In the genomic region with DNA sequence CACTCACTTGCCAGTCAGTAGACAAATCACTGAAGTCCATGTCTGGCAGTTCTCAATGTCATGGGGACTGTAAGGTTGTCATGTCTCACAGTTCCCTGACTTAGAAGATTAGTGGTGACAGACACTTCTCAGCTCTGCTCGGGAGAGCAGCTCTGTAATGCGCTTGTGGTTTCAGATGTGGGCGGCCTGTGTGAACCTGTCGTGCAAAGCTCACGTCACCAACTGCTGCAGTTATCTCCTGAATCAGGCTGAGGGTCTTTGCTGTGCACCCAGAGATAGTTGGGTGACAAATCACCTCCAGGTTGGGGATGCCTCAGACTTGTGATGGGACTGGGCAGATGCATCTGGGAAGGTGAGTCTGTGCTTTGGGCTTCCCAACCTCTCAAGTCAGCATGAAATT, we compare ENCODE assay signal across 1 cellular context.
TF ChIP-seq lines count a peak whose summit lies in the region.

A gene with protein sequence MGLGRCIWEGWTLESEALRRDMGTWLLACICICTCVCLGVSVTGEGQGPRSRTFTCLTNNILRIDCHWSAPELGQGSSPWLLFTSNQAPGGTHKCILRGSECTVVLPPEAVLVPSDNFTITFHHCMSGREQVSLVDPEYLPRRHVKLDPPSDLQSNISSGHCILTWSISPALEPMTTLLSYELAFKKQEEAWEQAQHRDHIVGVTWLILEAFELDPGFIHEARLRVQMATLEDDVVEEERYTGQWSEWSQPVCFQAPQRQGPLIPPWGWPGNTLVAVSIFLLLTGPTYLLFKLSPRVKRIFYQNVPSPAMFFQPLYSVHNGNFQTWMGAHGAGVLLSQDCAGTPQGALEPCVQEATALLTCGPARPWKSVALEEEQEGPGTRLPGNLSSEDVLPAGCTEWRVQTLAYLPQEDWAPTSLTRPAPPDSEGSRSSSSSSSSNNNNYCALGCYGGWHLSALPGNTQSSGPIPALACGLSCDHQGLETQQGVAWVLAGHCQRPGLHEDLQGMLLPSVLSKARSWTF (plus strand): TSS at position 261 of the 400 bp plus-strand sequence. CDS start 64 bp downstream, at position 325.

TF ChIP-seq in K562, 482 proteins besides CTCF, POLR2A, EP300 and RAD21 (continued from another document and continues in another):
- peak; percentile 48 to 62; a peak in 3 of 4 replicates for TF ChIP-seq NRF1 (conservative IDR thresholded peaks at IDR 0.05 in 1 of 2, IDR thresholded peaks at IDR 0.05 in 1 of 2)
- TF ChIP-seq, protein P1, sequence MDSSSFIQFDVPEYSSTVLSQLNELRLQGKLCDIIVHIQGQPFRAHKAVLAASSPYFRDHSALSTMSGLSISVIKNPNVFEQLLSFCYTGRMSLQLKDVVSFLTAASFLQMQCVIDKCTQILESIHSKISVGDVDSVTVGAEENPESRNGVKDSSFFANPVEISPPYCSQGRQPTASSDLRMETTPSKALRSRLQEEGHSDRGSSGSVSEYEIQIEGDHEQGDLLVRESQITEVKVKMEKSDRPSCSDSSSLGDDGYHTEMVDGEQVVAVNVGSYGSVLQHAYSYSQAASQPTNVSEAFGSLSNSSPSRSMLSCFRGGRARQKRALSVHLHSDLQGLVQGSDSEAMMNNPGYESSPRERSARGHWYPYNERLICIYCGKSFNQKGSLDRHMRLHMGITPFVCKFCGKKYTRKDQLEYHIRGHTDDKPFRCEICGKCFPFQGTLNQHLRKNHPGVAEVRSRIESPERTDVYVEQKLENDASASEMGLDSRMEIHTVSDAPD (CRISPR knock-in tag; IDR thresholded peaks at IDR 0.05) = no peak
- TF ChIP-seq HNRNPH1 (optimal IDR thresholded peaks at IDR 0.05; ENCODE audit: low read depth, low read length) = no peak
- no peak for TF ChIP-seq IRF2 (CRISPR knock-in tag; IDR thresholded peaks at IDR 0.05)
- peak; percentile 63; the same call in 1 of the 2 replicates for TF ChIP-seq TEAD4 (IDR thresholded peaks at IDR 0.05; ENCODE audit: low read length)
- TF ChIP-seq TEAD4 (CRISPR knock-in tag; IDR thresholded peaks at IDR 0.05; ENCODE audit: borderline replicate concordance) = no peak
- TF ChIP-seq SMAD4 (CRISPR knock-in tag; conservative IDR thresholded peaks at IDR 0.05) = no peak
- no peak for TF ChIP-seq BHLHE40 (IDR thresholded peaks at IDR 0.05; ENCODE audit: low read length)
- no peak for TF ChIP-seq NFIX (CRISPR knock-in tag; IDR thresholded peaks at IDR 0.05; ENCODE audit: low read depth)
- no peak for TF ChIP-seq EZH2 (IDR thresholded peaks at IDR 0.05; ENCODE audit: borderline replicate concordance, low read depth, low read length)
- TF ChIP-seq ZNF143 (CRISPR knock-in tag; IDR thresholded peaks at IDR 0.05) = no peak
- TF ChIP-seq ZBED1 (IDR thresholded peaks at IDR 0.05) = no peak
- TF ChIP-seq ZBTB17 (CRISPR knock-in tag; IDR thresholded peaks at IDR 0.05) = no peak
- peak; percentile 77 for TF ChIP-seq CBFA2T3 (IDR thresholded peaks at IDR 0.05)
- TF ChIP-seq DNMT1 (IDR thresholded peaks at IDR 0.05) = no peak
- TF ChIP-seq L3MBTL2 (IDR thresholded peaks at IDR 0.05) = peak; percentile 41; the same call in 1 of the 2 replicates
- TF ChIP-seq, protein P2, sequence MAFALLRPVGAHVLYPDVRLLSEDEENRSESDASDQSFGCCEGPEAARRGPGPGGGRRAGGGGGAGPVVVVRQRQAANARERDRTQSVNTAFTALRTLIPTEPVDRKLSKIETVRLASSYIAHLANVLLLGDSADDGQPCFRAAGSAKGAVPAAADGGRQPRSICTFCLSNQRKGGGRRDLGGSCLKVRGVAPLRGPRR (CRISPR knock-in tag; IDR thresholded peaks at IDR 0.05) = no peak
- TF ChIP-seq RCOR1 (IDR thresholded peaks at IDR 0.05; ENCODE audit: borderline replicate concordance in 1 of 2, low read depth in 2 of 2, low read length in 2 of 2) = peak in 1 of 2 experiments; percentile 53; a peak in 1 of 4 replicates
- TF ChIP-seq, protein P3, sequence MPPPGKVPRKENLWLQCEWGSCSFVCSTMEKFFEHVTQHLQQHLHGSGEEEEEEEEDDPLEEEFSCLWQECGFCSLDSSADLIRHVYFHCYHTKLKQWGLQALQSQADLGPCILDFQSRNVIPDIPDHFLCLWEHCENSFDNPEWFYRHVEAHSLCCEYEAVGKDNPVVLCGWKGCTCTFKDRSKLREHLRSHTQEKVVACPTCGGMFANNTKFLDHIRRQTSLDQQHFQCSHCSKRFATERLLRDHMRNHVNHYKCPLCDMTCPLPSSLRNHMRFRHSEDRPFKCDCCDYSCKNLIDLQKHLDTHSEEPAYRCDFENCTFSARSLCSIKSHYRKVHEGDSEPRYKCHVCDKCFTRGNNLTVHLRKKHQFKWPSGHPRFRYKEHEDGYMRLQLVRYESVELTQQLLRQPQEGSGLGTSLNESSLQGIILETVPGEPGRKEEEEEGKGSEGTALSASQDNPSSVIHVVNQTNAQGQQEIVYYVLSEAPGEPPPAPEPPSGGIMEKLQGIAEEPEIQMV (tag; conservative IDR thresholded peaks at IDR 0.05; ENCODE audit: low read depth) = no peak
- no peak for TF ChIP-seq ZNF766 (CRISPR knock-in tag; conservative IDR thresholded peaks at IDR 0.05)
- no peak for TF ChIP-seq ZNF197 (CRISPR knock-in tag; IDR thresholded peaks at IDR 0.05; ENCODE audit: low read depth)
- no peak for TF ChIP-seq ZNF780A (CRISPR knock-in tag; IDR thresholded peaks at IDR 0.05)
- TF ChIP-seq, protein P4, sequence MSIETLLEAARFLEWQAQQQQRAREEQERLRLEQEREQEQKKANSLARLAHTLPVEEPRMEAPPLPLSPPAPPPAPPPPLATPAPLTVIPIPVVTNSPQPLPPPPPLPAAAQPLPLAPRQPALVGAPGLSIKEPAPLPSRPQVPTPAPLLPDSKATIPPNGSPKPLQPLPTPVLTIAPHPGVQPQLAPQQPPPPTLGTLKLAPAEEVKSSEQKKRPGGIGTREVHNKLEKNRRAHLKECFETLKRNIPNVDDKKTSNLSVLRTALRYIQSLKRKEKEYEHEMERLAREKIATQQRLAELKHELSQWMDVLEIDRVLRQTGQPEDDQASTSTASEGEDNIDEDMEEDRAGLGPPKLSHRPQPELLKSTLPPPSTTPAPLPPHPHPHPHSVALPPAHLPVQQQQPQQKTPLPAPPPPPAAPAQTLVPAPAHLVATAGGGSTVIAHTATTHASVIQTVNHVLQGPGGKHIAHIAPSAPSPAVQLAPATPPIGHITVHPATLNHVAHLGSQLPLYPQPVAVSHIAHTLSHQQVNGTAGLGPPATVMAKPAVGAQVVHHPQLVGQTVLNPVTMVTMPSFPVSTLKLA (conservative IDR thresholded peaks at IDR 0.05) = no peak
- TF ChIP-seq EGR1 (conservative IDR thresholded peaks at IDR 0.05) = peak; percentile 34; the same call in 1 of the 2 replicates
- TF ChIP-seq GABPA (tag; conservative IDR thresholded peaks at IDR 0.05; ENCODE audit: low read depth) = no peak
- TF ChIP-seq, protein P5, sequence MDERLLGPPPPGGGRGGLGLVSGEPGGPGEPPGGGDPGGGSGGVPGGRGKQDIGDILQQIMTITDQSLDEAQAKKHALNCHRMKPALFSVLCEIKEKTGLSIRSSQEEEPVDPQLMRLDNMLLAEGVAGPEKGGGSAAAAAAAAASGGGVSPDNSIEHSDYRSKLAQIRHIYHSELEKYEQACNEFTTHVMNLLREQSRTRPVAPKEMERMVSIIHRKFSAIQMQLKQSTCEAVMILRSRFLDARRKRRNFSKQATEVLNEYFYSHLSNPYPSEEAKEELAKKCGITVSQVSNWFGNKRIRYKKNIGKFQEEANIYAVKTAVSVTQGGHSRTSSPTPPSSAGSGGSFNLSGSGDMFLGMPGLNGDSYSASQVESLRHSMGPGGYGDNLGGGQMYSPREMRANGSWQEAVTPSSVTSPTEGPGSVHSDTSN (CRISPR knock-in tag; IDR thresholded peaks at IDR 0.05; ENCODE audit: low read depth) = no peak
- TF ChIP-seq, protein P5 (tag; conservative IDR thresholded peaks at IDR 0.05; ENCODE audit: low read depth) = peak; percentile 77
- TF ChIP-seq NFE2L1 (tag; IDR thresholded peaks at IDR 0.05; ENCODE audit: borderline replicate concordance, low read depth) = no peak
- TF ChIP-seq, protein P6, sequence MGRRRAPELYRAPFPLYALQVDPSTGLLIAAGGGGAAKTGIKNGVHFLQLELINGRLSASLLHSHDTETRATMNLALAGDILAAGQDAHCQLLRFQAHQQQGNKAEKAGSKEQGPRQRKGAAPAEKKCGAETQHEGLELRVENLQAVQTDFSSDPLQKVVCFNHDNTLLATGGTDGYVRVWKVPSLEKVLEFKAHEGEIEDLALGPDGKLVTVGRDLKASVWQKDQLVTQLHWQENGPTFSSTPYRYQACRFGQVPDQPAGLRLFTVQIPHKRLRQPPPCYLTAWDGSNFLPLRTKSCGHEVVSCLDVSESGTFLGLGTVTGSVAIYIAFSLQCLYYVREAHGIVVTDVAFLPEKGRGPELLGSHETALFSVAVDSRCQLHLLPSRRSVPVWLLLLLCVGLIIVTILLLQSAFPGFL (CRISPR knock-in tag; IDR thresholded peaks at IDR 0.05) = no peak
- no peak for TF ChIP-seq KLF1 (tag; IDR thresholded peaks at IDR 0.05)
- TF ChIP-seq, protein P7, sequence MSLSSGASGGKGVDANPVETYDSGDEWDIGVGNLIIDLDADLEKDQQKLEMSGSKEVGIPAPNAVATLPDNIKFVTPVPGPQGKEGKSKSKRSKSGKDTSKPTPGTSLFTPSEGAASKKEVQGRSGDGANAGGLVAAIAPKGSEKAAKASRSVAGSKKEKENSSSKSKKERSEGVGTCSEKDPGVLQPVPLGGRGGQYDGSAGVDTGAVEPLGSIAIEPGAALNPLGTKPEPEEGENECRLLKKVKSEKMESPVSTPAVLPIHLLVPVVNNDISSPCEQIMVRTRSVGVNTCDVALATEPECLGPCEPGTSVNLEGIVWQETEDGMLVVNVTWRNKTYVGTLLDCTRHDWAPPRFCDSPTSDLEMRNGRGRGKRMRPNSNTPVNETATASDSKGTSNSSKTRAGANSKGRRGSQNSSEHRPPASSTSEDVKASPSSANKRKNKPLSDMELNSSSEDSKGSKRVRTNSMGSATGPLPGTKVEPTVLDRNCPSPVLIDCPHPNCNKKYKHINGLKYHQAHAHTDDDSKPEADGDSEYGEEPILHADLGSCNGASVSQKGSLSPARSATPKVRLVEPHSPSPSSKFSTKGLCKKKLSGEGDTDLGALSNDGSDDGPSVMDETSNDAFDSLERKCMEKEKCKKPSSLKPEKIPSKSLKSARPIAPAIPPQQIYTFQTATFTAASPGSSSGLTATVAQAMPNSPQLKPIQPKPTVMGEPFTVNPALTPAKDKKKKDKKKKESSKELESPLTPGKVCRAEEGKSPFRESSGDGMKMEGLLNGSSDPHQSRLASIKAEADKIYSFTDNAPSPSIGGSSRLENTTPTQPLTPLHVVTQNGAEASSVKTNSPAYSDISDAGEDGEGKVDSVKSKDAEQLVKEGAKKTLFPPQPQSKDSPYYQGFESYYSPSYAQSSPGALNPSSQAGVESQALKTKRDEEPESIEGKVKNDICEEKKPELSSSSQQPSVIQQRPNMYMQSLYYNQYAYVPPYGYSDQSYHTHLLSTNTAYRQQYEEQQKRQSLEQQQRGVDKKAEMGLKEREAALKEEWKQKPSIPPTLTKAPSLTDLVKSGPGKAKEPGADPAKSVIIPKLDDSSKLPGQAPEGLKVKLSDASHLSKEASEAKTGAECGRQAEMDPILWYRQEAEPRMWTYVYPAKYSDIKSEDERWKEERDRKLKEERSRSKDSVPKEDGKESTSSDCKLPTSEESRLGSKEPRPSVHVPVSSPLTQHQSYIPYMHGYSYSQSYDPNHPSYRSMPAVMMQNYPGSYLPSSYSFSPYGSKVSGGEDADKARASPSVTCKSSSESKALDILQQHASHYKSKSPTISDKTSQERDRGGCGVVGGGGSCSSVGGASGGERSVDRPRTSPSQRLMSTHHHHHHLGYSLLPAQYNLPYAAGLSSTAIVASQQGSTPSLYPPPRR (CRISPR knock-in tag; IDR thresholded peaks at IDR 0.05; ENCODE audit: borderline replicate concordance) = no peak
- TF ChIP-seq FOXK1 (CRISPR knock-in tag; IDR thresholded peaks at IDR 0.05; ENCODE audit: borderline replicate concordance) = no peak
- TF ChIP-seq POLR3A (IDR thresholded peaks at IDR 0.05; ENCODE audit: borderline replicate concordance, extremely low read depth, insufficient read depth, insufficient read length) = no peak
- TF ChIP-seq, protein P8, sequence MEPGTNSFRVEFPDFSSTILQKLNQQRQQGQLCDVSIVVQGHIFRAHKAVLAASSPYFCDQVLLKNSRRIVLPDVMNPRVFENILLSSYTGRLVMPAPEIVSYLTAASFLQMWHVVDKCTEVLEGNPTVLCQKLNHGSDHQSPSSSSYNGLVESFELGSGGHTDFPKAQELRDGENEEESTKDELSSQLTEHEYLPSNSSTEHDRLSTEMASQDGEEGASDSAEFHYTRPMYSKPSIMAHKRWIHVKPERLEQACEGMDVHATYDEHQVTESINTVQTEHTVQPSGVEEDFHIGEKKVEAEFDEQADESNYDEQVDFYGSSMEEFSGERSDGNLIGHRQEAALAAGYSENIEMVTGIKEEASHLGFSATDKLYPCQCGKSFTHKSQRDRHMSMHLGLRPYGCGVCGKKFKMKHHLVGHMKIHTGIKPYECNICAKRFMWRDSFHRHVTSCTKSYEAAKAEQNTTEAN (CRISPR knock-in tag; IDR thresholded peaks at IDR 0.05) = no peak
- no peak for TF ChIP-seq ZC3H11A (IDR thresholded peaks at IDR 0.05; ENCODE audit: low read depth, low read length)
- no peak for TF ChIP-seq ETS2 (tag; IDR thresholded peaks at IDR 0.05; ENCODE audit: borderline replicate concordance, poor library complexity, severe bottlenecking)
- TF ChIP-seq ZNF561 (CRISPR knock-in tag; conservative IDR thresholded peaks at IDR 0.05) = no peak
- TF ChIP-seq ZFPM2 (CRISPR knock-in tag; IDR thresholded peaks at IDR 0.05) = no peak
- TF ChIP-seq HNRNPK (IDR thresholded peaks at IDR 0.05; ENCODE audit: low read depth, low read length, poor library complexity, severe bottlenecking) = no peak
- TF ChIP-seq RHOXF2B (CRISPR knock-in tag; conservative IDR thresholded peaks at IDR 0.05) = no peak
- TF ChIP-seq ZNF316 (IDR thresholded peaks at IDR 0.05) = no peak
- TF ChIP-seq SIRT6 (IDR thresholded peaks at IDR 0.05; ENCODE audit: low read depth, low read length) = no peak
- no peak for TF ChIP-seq GTF2A2 (tag; IDR thresholded peaks at IDR 0.05)
- no peak for TF ChIP-seq RBM15 (IDR thresholded peaks at IDR 0.05; ENCODE audit: insufficient read depth, low read length)
- no peak for TF ChIP-seq KAT2B (IDR thresholded peaks at IDR 0.05; ENCODE audit: low read depth, low read length)
- no peak for TF ChIP-seq U2AF2 (optimal IDR thresholded peaks at IDR 0.05; ENCODE audit: low read depth, low read length)
- TF ChIP-seq ATF7 (IDR thresholded peaks at IDR 0.05) = peak; percentile 54; the same call in 1 of the 2 replicates
